In the genomic region with DNA sequence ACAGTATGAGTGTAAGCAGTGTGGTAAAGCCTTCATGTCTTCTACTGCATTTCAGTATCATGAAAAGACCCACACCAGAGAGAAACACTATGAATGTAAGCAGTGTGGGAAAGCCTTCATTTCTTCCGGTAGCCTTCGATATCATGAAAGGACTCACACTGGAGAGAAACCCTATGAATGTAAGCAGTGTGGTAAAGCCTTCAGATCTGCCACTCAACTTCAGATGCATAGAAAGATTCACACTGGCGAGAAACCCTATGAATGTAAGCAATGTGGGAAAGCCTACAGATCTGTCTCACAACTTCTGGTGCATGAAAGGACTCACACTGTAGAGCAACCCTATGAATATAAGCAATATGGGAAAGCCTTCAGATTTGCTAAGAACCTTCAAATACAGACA, we compare ENCODE assay signal across 32 cellular contexts. TPM values are rescaled to one million over a fixed set of nuclear protein-coding genes. Genes with fewer than 3 reads are reported as not detected.
DNase-seq lines count a peak whose midpoint lies in the region; ATAC-seq, FAIRE-seq and TF ChIP-seq lines count a peak whose summit lies in the region.
"Had no signal": no experiment of that assay in that cellular context is flagged by ENCODE, and none has a peak within 500 bp of the region (broad histone marks: within the 10 kb centered on the region; RNA-seq: fewer than 3 reads in every experiment).

No MANE protein-coding gene starts in this region.

- H3K36me3 Mint-ChIP-seq in progenitor cell of endocrine pancreas (ENCODE audit: insufficient read depth) (peaks cover 75% of the 10 kb centered on the region), CD14-positive monocyte (peaks cover 32 to 38% of the 10 kb centered on the region in 2 donors)
- H3K36me3 Mint-ChIP-seq in activated CD8-positive, alpha-beta memory T cell treated with anti-CD3 and anti-CD28 coated beads, Interleukin-2, amount 10 ng/mL, durations not matched to agents 7 days and 5 days: peaks cover 41% of the 10 kb centered on the region

- peaks cover 81 to 82% of the 10 kb centered on the region in 2 donors for H3K9me3 ChIP-seq in duodenal mucosa (ENCODE audit: control insufficient read depth in 1 of 2, low read length in 2 of 2)

- H3K4me1 ChIP-seq in duodenal mucosa (ENCODE audit: control insufficient read depth in 1 of 2, insufficient read depth in 2 of 2, low read length in 2 of 2): no peaks in the 10 kb centered on the region
- H3K4me1 ChIP-seq: left ventricle myocardium inferior, tibial nerve had no signal

- H3K4me1 Mint-ChIP-seq in progenitor cell of endocrine pancreas (ENCODE audit: low read depth) (no peaks in the 10 kb centered on the region), CD14-positive monocyte (no peaks in the 10 kb centered on the region)
- no peaks in the 10 kb centered on the region for H3K4me1 Mint-ChIP-seq in activated CD8-positive, alpha-beta memory T cell treated with anti-CD3 and anti-CD28 coated beads, Interleukin-2, amount 10 ng/mL, durations not matched to agents 7 days and 5 days
- H3K4me1 Mint-ChIP-seq: brain; mesothelial cell of epicardium; nephron; stimulated activated naive CD8-positive, alpha-beta T cell treated with anti-CD3 and anti-CD28 coated beads, Interleukin-15, amount 100 ng/mL, for 72 hours had no signal

- H3K27ac ChIP-seq in duodenal mucosa (ENCODE audit: low read depth, low read length): no peak overlapping the region
- H3K27ac ChIP-seq: GM23248, left ventricle myocardium inferior, ovary, tibial nerve, VCaP had no signal

- DNase-seq in HTR-8/SVneo (ENCODE audit: insufficient read length, low spot score) (no peak), progenitor cell of endocrine pancreas (ENCODE audit: low spot score, unreplicated experiment) (no peak), GM03348 (ENCODE audit: low spot score) (no peak), CD14-positive monocyte (ENCODE audit: low spot score) (no peak)
- no peak for DNase-seq in activated CD8-positive, alpha-beta memory T cell treated with anti-CD3 and anti-CD28 coated beads, Interleukin-2, amount 10 ng/mL, durations not matched to agents 7 days and 5 days
- DNase-seq: activated CD4-positive, alpha-beta T cell treated with anti-CD3 and anti-CD28 coated beads for 48 hours; activated T-cell treated with anti-CD3 and anti-CD28 coated beads, Interleukin-2, amount 50 U/mL, for 48 hours; GM23248; KG1; left ventricle myocardium inferior; MG63; NCI-H1105 treated with DMSO at 0.1 percent for 48 hours; NCI-H2029; NCI-H526 treated with DMSO at 0.1 percent for 48 hours; ovary; retina; SIG-M5; small intestine; stimulated activated CD4-positive, alpha-beta T cell treated with anti-CD3 and anti-CD28 coated beads, Interleukin-1b, Interleukin-23, amount 100 ng/mL, for 48 hours; stimulated activated CD8-positive, alpha-beta memory T cell treated with anti-CD3 and anti-CD28 coated beads, Interleukin-4, amount 100 ng/mL, for 48 hours; stimulated activated naive CD8-positive, alpha-beta T cell treated with anti-CD3 and anti-CD28 coated beads, Interleukin-15, amount 100 ng/mL, for 72 hours; T-helper 9 cell had no signal

- no peaks in the 10 kb centered on the region for H3K27me3 ChIP-seq in duodenal mucosa (ENCODE audit: control insufficient read depth in 1 of 2, insufficient read depth in 2 of 2, low read length in 2 of 2)
- H3K27me3 ChIP-seq: MG63, ovary, tibial nerve had no signal

- intact Hi-C loops in CD14-positive monocyte (cut with micrococcal nuclease): no loop called here

- H3K4me3 Mint-ChIP-seq in progenitor cell of endocrine pancreas (ENCODE audit: low read depth) (no peak overlapping the region), CD14-positive monocyte (no peak overlapping the region)
- no peak overlapping the region for H3K4me3 Mint-ChIP-seq in activated CD8-positive, alpha-beta memory T cell treated with anti-CD3 and anti-CD28 coated beads, Interleukin-2, amount 10 ng/mL, durations not matched to agents 7 days and 5 days
- H3K4me3 Mint-ChIP-seq: brain; mesothelial cell of epicardium; nephron; stimulated activated naive CD8-positive, alpha-beta T cell treated with anti-CD3 and anti-CD28 coated beads, Interleukin-15, amount 100 ng/mL, for 72 hours had no signal

- no peaks in the 10 kb centered on the region for H3K27me3 Mint-ChIP-seq in progenitor cell of endocrine pancreas
- no peaks in the 10 kb centered on the region for H3K27me3 Mint-ChIP-seq in activated CD8-positive, alpha-beta memory T cell treated with anti-CD3 and anti-CD28 coated beads, Interleukin-2, amount 10 ng/mL, durations not matched to agents 7 days and 5 days
- peaks cover 0 to 5% (median 0%) of the 10 kb centered on the region in 3 donors for H3K27me3 Mint-ChIP-seq in CD14-positive monocyte (ENCODE audit: low read depth in 3 of 3)
- H3K27me3 Mint-ChIP-seq: stimulated activated naive CD8-positive, alpha-beta T cell treated with anti-CD3 and anti-CD28 coated beads, Interleukin-15, amount 100 ng/mL, for 72 hours had no signal

- ATAC-seq in activated CD8-positive, alpha-beta memory T cell treated with anti-CD3 and anti-CD28 coated beads, Interleukin-2, amount 10 ng/mL, durations not matched to agents 7 days and 5 days: no peak
- ATAC-seq: stimulated activated naive CD8-positive, alpha-beta T cell treated with anti-CD3 and anti-CD28 coated beads, Interleukin-15, amount 100 ng/mL, for 72 hours had no signal

- H3K27ac Mint-ChIP-seq in progenitor cell of endocrine pancreas (peak overlapping the region; percentile 80), CD14-positive monocyte (no peak overlapping the region)
- no peak overlapping the region for H3K27ac Mint-ChIP-seq in activated CD8-positive, alpha-beta memory T cell treated with anti-CD3 and anti-CD28 coated beads, Interleukin-2, amount 10 ng/mL, durations not matched to agents 7 days and 5 days
- H3K27ac Mint-ChIP-seq: brain; mesothelial cell of epicardium; nephron; stimulated activated naive CD8-positive, alpha-beta T cell treated with anti-CD3 and anti-CD28 coated beads, Interleukin-15, amount 100 ng/mL, for 72 hours had no signal

- FAIRE-seq in HTR-8/SVneo (lab: Jason Lieb, UNC): peak; percentile 69
- FAIRE-seq: islet of Langerhans, RCC 7860, small intestine had no signal

- CTCF ChIA-PET in activated CD8-positive, alpha-beta memory T cell treated with anti-CD3 and anti-CD28 coated beads, Interleukin-2, amount 10 ng/mL, durations not matched to agents 7 days and 5 days (lab: Charles Lee): no interaction called here

- no peak for TF ChIP-seq CTCF in progenitor cell of endocrine pancreas (IDR thresholded peaks at IDR 0.05; ENCODE audit: unreplicated experiment)
- TF ChIP-seq CTCF in CD14-positive monocyte (IDR thresholded peaks at IDR 0.05): no peak

- no peak overlapping the region for H3K9ac ChIP-seq in duodenal mucosa (ENCODE audit: low read depth in 1 of 2, low read length in 2 of 2)
- H3K9ac ChIP-seq: GM23248 had no signal

- peaks cover 45% of the 10 kb centered on the region for H3K9me3 Mint-ChIP-seq in progenitor cell of endocrine pancreas (ENCODE audit: low read depth)
- peaks cover 41% of the 10 kb centered on the region for H3K9me3 Mint-ChIP-seq in activated CD8-positive, alpha-beta memory T cell treated with anti-CD3 and anti-CD28 coated beads, Interleukin-2, amount 10 ng/mL, durations not matched to agents 7 days and 5 days (ENCODE audit: low read depth)
- H3K9me3 Mint-ChIP-seq in CD14-positive monocyte: peaks cover 37 to 99% (median 94%) of the 10 kb centered on the region in 7 donors

- H3K4me3 ChIP-seq in duodenal mucosa (ENCODE audit: low read depth in 1 of 2, low read length in 2 of 2): peak overlapping the region; percentile 16 to 33
- H3K4me3 ChIP-seq: left ventricle myocardium inferior, MG63, ovary, tibial nerve had no signal

- peaks cover 43% of the 10 kb centered on the region in 2 donors for H3K36me3 ChIP-seq in duodenal mucosa (ENCODE audit: control insufficient read depth in 1 of 2, insufficient read depth in 2 of 2, low read length in 2 of 2)

RNA-seq across cellular contexts. Expression of gene ZNF844, which starts 12.8 kb away (rescaled TPM):
- 12.7 and 13.4 TPM in 2 replicates for total RNA-seq in progenitor cell of endocrine pancreas
- 1 to 10 TPM; 1.3 to 1.5 TPM for total RNA-seq in activated CD8-positive, alpha-beta memory T cell treated with anti-CD3 and anti-CD28 coated beads, Interleukin-2, amount 10 ng/mL, durations not matched to agents 7 days and 5 days
- polyA plus RNA-seq in CD14-positive monocyte: 1 to 10 TPM; 1.9 to 2.2 TPM

RNA-seq across cellular contexts. Expression of gene ZNF878, which starts 24.6 kb away (rescaled TPM):
- 2.2 and 2.9 TPM in 2 replicates for total RNA-seq in progenitor cell of endocrine pancreas
- total RNA-seq in activated CD8-positive, alpha-beta memory T cell treated with anti-CD3 and anti-CD28 coated beads, Interleukin-2, amount 10 ng/mL, durations not matched to agents 7 days and 5 days: under 1 TPM; 0.67 to 0.94 TPM
- polyA plus RNA-seq in CD14-positive monocyte: not detected
- total RNA-seq: epithelial cell of proximal tubule, GM23248 had no signal

RNA-seq across cellular contexts. Expression of gene ZNF433, which starts 41.9 kb away (rescaled TPM):
- 9.1 and 10.7 TPM in 2 replicates for total RNA-seq in progenitor cell of endocrine pancreas
- total RNA-seq in activated CD8-positive, alpha-beta memory T cell treated with anti-CD3 and anti-CD28 coated beads, Interleukin-2, amount 10 ng/mL, durations not matched to agents 7 days and 5 days: under 1 TPM; 0.20 to 0.82 TPM
- polyA plus RNA-seq in CD14-positive monocyte: 1 to 10 TPM in 1 of 2 donors, under 1 TPM in 1; 0.50 to 1.1 TPM
- total RNA-seq: G401 had no signal
